Comparison of ENCODE assay signal across 15 cellular contexts in genomic region chr17:62680541-62681052, GRCh38. TPM values are rescaled to one million over a fixed set of nuclear protein-coding genes. Genes with fewer than 3 reads are reported as not detected.
A peak's percentile ranks its signal among the peaks of the same experiment; 100 is the strongest.
DNase-seq lines count a peak whose midpoint lies in the region; ATAC-seq, FAIRE-seq and TF ChIP-seq lines count a peak whose summit lies in the region.
"Had no signal": no experiment of that assay in that cellular context is flagged by ENCODE, and none has a peak within 500 bp of the region (broad histone marks: within the 10 kb centered on the region; RNA-seq: fewer than 3 reads in every experiment).

No MANE protein-coding gene starts in this region.

- H3K4me1 Mint-ChIP-seq in activated naive CD8-positive, alpha-beta T cell treated with anti-CD3 and anti-CD28 coated beads for 36 hours: peaks cover 2% of the 10 kb centered on the region
- H3K4me1 Mint-ChIP-seq: CD8-positive, alpha-beta memory T cell had no signal

- no peaks in the 10 kb centered on the region for H3K27me3 Mint-ChIP-seq in activated naive CD8-positive, alpha-beta T cell treated with anti-CD3 and anti-CD28 coated beads for 36 hours
- H3K27me3 Mint-ChIP-seq: activated naive CD8-positive, alpha-beta T cell; CD8-positive, alpha-beta memory T cell had no signal

- no peak for TF ChIP-seq CTCF in epithelial cell of esophagus (IDR thresholded peaks at IDR 0.05; ENCODE audit: insufficient read depth, low read depth, low read length, missing control alignments)
- TF ChIP-seq CTCF in pancreas (IDR thresholded peaks at IDR 0.05): no peak

- H3K36me3 Mint-ChIP-seq in activated naive CD8-positive, alpha-beta T cell treated with anti-CD3 and anti-CD28 coated beads for 36 hours: no peaks in the 10 kb centered on the region
- H3K36me3 Mint-ChIP-seq: activated naive CD8-positive, alpha-beta T cell; CD8-positive, alpha-beta memory T cell had no signal

- intact Hi-C loops in left cardiac atrium (cut with DNase I) (no loop called here), left ventricle myocardium superior (cut with micrococcal nuclease) (no loop called here), pancreas (cut with DNase I) (no loop called here)

- H3K27ac Mint-ChIP-seq in activated naive CD8-positive, alpha-beta T cell treated with anti-CD3 and anti-CD28 coated beads for 36 hours: no peak overlapping the region
- H3K27ac Mint-ChIP-seq: activated naive CD8-positive, alpha-beta T cell; CD8-positive, alpha-beta memory T cell had no signal

- H3K4me1 ChIP-seq in pancreas: no peaks in the 10 kb centered on the region
- H3K4me1 ChIP-seq: SJSA1 had no signal

- no peak for FAIRE-seq in pancreas (lab: Jason Lieb, UNC)

- no peaks in the 10 kb centered on the region for H3K36me3 ChIP-seq in pancreas

- no peaks in the 10 kb centered on the region for H3K9me3 ChIP-seq in pancreas
- H3K9me3 ChIP-seq: SJSA1 had no signal

- H3K4me3 ChIP-seq in epithelial cell of esophagus (ENCODE audit: low read length) (no peak overlapping the region), pancreas (no peak overlapping the region)
- H3K4me3 ChIP-seq: SJSA1 had no signal

- H3K4me3 Mint-ChIP-seq in activated naive CD8-positive, alpha-beta T cell treated with anti-CD3 and anti-CD28 coated beads for 36 hours: no peak overlapping the region
- H3K4me3 Mint-ChIP-seq: activated naive CD8-positive, alpha-beta T cell; CD8-positive, alpha-beta memory T cell had no signal

- 71 to 72% methylated on average over 36 of the region's 36 CpGs for WGBS in pancreas, 2 donors

- no peak for DNase-seq in left cardiac atrium
- DNase-seq in left ventricle myocardium superior: no peak
- peak; percentile 55 for DNase-seq in epithelial cell of esophagus (ENCODE audit: low read depth)
- no peak for DNase-seq in pancreas
- DNase-seq in activated naive CD8-positive, alpha-beta T cell treated with anti-CD3 and anti-CD28 coated beads for 36 hours: no peak
- DNase-seq in NCI-H2107 treated with DMSO at 0.1 percent for 48 hours (lab: John Stamatoyannopoulos, UW; ENCODE audit: unreplicated experiment): no peak
- DNase-seq in AG08395 (ENCODE audit: low spot score): no peak
- DNase-seq: activated CD4-positive, alpha-beta T cell treated with anti-CD3 and anti-CD28 coated beads for 4 hours; CD8-positive, alpha-beta memory T cell; NCI-H1092 treated with DMSO at 0.1 percent for 48 hours; stimulated activated CD4-positive, alpha-beta T cell treated with anti-CD3 and anti-CD28 coated beads, Interleukin-4, amount 100 ng/mL, for 24 hours; T-helper 9 cell had no signal

- peak; percentile 13 to 45 for ATAC-seq in left cardiac atrium
- no peak for ATAC-seq in left ventricle myocardium superior
- peak in 3 of 4 donors; percentile 51 to 74 (median 57) for ATAC-seq in pancreas
- ATAC-seq in GM21360 (IDR thresholded peaks at IDR 0.05; ENCODE audit: unreplicated experiment): no peak

- no peak overlapping the region for H3K27ac ChIP-seq in pancreas
- H3K27ac ChIP-seq: SJSA1 had no signal

- H3K27me3 ChIP-seq in pancreas: no peaks in the 10 kb centered on the region
- H3K27me3 ChIP-seq: SJSA1 had no signal

- H3K9me3 Mint-ChIP-seq in activated naive CD8-positive, alpha-beta T cell treated with anti-CD3 and anti-CD28 coated beads for 36 hours: no peaks in the 10 kb centered on the region
- H3K9me3 Mint-ChIP-seq: CD8-positive, alpha-beta memory T cell had no signal

RNA-seq across cellular contexts. Expression of gene MRC2, which starts 53.1 kb away (rescaled TPM):
- 10 to 100 TPM; 57.5 to 60.6 TPM for total RNA-seq in left cardiac atrium
- total RNA-seq in left ventricle myocardium superior: 18.1 TPM
- total RNA-seq in pancreas: 10 to 100 TPM in 2 of 6 donors, 1 to 10 TPM in 4; 1.6 to 25.4 (median 5.5) TPM
- 1 to 10 TPM; 2.9 to 6.5 TPM for polyA plus RNA-seq in pancreas
- 1 to 10 TPM; 5.1 to 5.8 TPM for total RNA-seq in activated naive CD8-positive, alpha-beta T cell treated with anti-CD3 and anti-CD28 coated beads for 36 hours

Comparison
In these comparisons a context has a peak if more than half of its experiments do, and no peak if none do; other contexts are left out.
1. ATAC-seq: peak in left cardiac atrium (2 of 2) and pancreas (3 of 4); none in left ventricle myocardium superior (single experiment) and GM21360 (single experiment).